Comparison of ENCODE assay signal across 9 cellular contexts in genomic region chr3:23161896-23162570, GRCh38. TPM values are rescaled to one million over a fixed set of nuclear protein-coding genes. Genes with fewer than 3 reads are reported as not detected.
DNase-seq lines count a peak whose midpoint lies in the region; ATAC-seq and TF ChIP-seq lines count a peak whose summit lies in the region.
"Had no signal": no experiment of that assay in that cellular context is flagged by ENCODE, and none has a peak within 500 bp of the region (broad histone marks: within the 10 kb centered on the region; RNA-seq: fewer than 3 reads in every experiment).

No MANE protein-coding gene starts in this region.

- ATAC-seq in GM19463 (IDR thresholded peaks at IDR 0.05; ENCODE audit: unreplicated experiment): peak; percentile 70
- peak; percentile 50 for ATAC-seq in HG03064 (IDR thresholded peaks at IDR 0.05; ENCODE audit: low read depth, unreplicated experiment)
- peak; percentile 26 for ATAC-seq in activated T-helper 17 cell treated with anti-CD3 and anti-CD28 coated beads, Interleukin-2, amount 50 U/mL, for 72 hours (replicated peaks)

- H3K27ac ChIP-seq in Peyer's patch: no peak overlapping the region

- no peaks in the 10 kb centered on the region for H3K9me3 ChIP-seq in Peyer's patch

- no peaks in the 10 kb centered on the region for H3K36me3 ChIP-seq in Peyer's patch

- H3K27ac Mint-ChIP-seq in activated T-helper 17 cell treated with anti-CD3 and anti-CD28 coated beads, Interleukin-2, amount 50 U/mL, for 72 hours: no peak overlapping the region
- H3K27ac Mint-ChIP-seq in osteocyte (ENCODE audit: unreplicated experiment): no peak overlapping the region

- peak; percentile 53 for DNase-seq in ELR (ENCODE audit: low read depth)
- no peak for DNase-seq in Peyer's patch
- no peak for DNase-seq in activated T-cell treated with anti-CD3 and anti-CD28 coated beads, Interleukin-2, amount 50 U/mL, for 1 hour
- no peak for DNase-seq in osteocyte (ENCODE audit: extremely low spot score, unreplicated experiment)
- no peak for DNase-seq in mesenteric fat pad (ENCODE audit: low spot score)
- DNase-seq: DMS153 had no signal

- no peaks in the 10 kb centered on the region for H3K36me3 Mint-ChIP-seq in activated T-helper 17 cell treated with anti-CD3 and anti-CD28 coated beads, Interleukin-2, amount 50 U/mL, for 72 hours (ENCODE audit: low read depth)
- no peaks in the 10 kb centered on the region for H3K36me3 Mint-ChIP-seq in osteocyte (ENCODE audit: unreplicated experiment)

- H3K27me3 ChIP-seq in Peyer's patch: no peaks in the 10 kb centered on the region

- H3K9me3 Mint-ChIP-seq in activated T-helper 17 cell treated with anti-CD3 and anti-CD28 coated beads, Interleukin-2, amount 50 U/mL, for 72 hours: peaks cover 7% of the 10 kb centered on the region
- H3K9me3 Mint-ChIP-seq in osteocyte (ENCODE audit: unreplicated experiment): no peaks in the 10 kb centered on the region

- H3K4me3 Mint-ChIP-seq in activated T-helper 17 cell treated with anti-CD3 and anti-CD28 coated beads, Interleukin-2, amount 50 U/mL, for 72 hours: no peak overlapping the region
- H3K4me3 Mint-ChIP-seq in osteocyte (ENCODE audit: unreplicated experiment): no peak overlapping the region

- no peak for TF ChIP-seq POLR2A in Peyer's patch (IDR thresholded peaks at IDR 0.05)

- H3K4me1 ChIP-seq in Peyer's patch: no peaks in the 10 kb centered on the region

- no peaks in the 10 kb centered on the region for H3K4me1 Mint-ChIP-seq in activated T-helper 17 cell treated with anti-CD3 and anti-CD28 coated beads, Interleukin-2, amount 50 U/mL, for 72 hours
- H3K4me1 Mint-ChIP-seq in osteocyte (ENCODE audit: unreplicated experiment): peaks cover 9% of the 10 kb centered on the region

- TF ChIP-seq CTCF in Peyer's patch (IDR thresholded peaks at IDR 0.05) (no peak), osteocyte (IDR thresholded peaks at IDR 0.05) (no peak)

- H3K4me3 ChIP-seq in Peyer's patch: no peak overlapping the region

- peaks cover 3% of the 10 kb centered on the region for H3K27me3 Mint-ChIP-seq in activated T-helper 17 cell treated with anti-CD3 and anti-CD28 coated beads, Interleukin-2, amount 50 U/mL, for 72 hours
- H3K27me3 Mint-ChIP-seq in osteocyte (ENCODE audit: unreplicated experiment): no peaks in the 10 kb centered on the region

RNA-seq across cellular contexts. Expression of gene UBE2E2, which starts 41.1 kb away (rescaled TPM):
- 1 to 10 TPM; 2.9 to 6.6 TPM for total RNA-seq in activated T-helper 17 cell treated with anti-CD3 and anti-CD28 coated beads, Interleukin-2, amount 50 U/mL, for 72 hours
- 10 to 100 TPM in 2 of 4 donors, 1 to 10 TPM in 1, under 1 TPM in 1; 0.70 to 37.1 (median 20.8) TPM for total RNA-seq in Peyer's patch
- 42.4 and 67.3 TPM in 2 replicates for total RNA-seq in osteocyte
- total RNA-seq in mesenteric fat pad: 64.6 TPM
